In the genomic region with DNA sequence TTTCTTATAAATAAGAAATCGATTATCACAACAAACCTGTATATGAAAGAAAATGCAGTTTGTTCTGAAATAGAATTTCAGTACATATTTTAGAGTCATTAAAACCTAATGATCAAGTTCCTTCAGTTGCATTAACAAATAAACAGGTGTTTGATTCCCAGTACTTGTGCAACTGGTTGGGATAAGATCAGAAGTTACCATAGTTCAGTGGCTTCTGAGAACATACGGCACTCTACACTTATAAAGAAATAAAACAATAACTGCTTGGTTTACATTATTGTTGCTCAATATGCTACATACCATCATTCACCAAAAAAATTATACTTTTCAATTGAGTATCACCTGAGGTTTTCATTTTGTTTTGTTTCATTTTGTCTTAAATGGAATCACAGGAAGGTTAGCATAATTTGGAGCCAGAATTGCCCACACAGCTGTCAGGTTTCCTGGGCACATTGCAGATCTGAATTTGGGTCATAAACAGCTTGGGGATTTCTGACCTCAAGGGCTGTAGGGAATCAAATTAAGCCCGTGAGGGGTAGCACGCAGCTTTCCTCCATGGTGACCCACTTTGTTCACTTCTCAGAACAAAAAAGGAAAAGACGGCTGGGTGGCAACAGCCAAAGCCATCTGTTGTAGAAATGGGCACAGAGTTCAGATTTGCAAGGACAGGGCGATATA, we compare ENCODE assay signal across 28 cellular contexts. TPM values are rescaled to one million over a fixed set of nuclear protein-coding genes. Genes with fewer than 3 reads are reported as not detected.
DNase-seq lines count a peak whose midpoint lies in the region; ATAC-seq lines count a peak whose summit lies in the region.
"Had no signal": no experiment of that assay in that cellular context is flagged by ENCODE, and none has a peak within 500 bp of the region (broad histone marks: within the 10 kb centered on the region; RNA-seq: fewer than 3 reads in every experiment).

No MANE protein-coding gene starts in this region.

- no peak overlapping the region for H3K23ac ChIP-seq in mesenchymal stem cell (ENCODE audit: low read length in 2 of 2)

- H3K14ac ChIP-seq in mesenchymal stem cell (ENCODE audit: low read length in 2 of 2) = no peak overlapping the region

- H3K27me3 Mint-ChIP-seq in activated CD4-positive, alpha-beta memory T cell treated with anti-CD3 and anti-CD28 coated beads for 36 hours = no peaks in the 10 kb centered on the region
- no peaks in the 10 kb centered on the region for H3K27me3 Mint-ChIP-seq in activated naive CD4-positive, alpha-beta T cell treated with anti-CD3 and anti-CD28 coated beads for 36 hours (ENCODE audit: low read depth)
- H3K27me3 Mint-ChIP-seq: natural killer cell treated with Interleukin-12 subunit alpha and Interleukin-12 subunit beta and Interleukin-15 and Interleukin-18, amount 100 ng/mL, for 72 hours; stimulated activated naive CD8-positive, alpha-beta T cell treated with anti-CD3 and anti-CD28 coated beads, Interleukin-15, amount 100 ng/mL, for 72 hours had no signal

- H3K79me1 ChIP-seq in mesenchymal stem cell (replicated peaks; ENCODE audit: low read length, poor library complexity, severe bottlenecking) = no peaks in the 10 kb centered on the region

- no peaks in the 10 kb centered on the region for H3K36me3 ChIP-seq in mesenchymal stem cell (ENCODE audit: control insufficient read depth in 1 of 2, insufficient read depth in 2 of 2, low read depth in 1 of 2, low read length in 2 of 2)
- H3K36me3 ChIP-seq: esophagus squamous epithelium, MG63, ovary, tibial nerve had no signal

- H3K18ac ChIP-seq in mesenchymal stem cell (ENCODE audit: low read depth in 1 of 2, low read length in 2 of 2) = no peak overlapping the region

- H2BK12ac ChIP-seq in mesenchymal stem cell (ENCODE audit: low read length in 2 of 2) = no peak overlapping the region

- H4K8ac ChIP-seq in mesenchymal stem cell (ENCODE audit: low read length) = no peak overlapping the region

- no peak overlapping the region for H3K9ac ChIP-seq in mesenchymal stem cell (ENCODE audit: low read length)
- H3K9ac ChIP-seq: GM23248 had no signal

- H3K4me3 ChIP-seq in mesenchymal stem cell (ENCODE audit: insufficient read depth in 1 of 2, low read depth in 1 of 2, low read length in 2 of 2) = no peak overlapping the region
- H3K4me3 ChIP-seq: coronary artery, esophagus squamous epithelium, GM23248, K562, MG63, ovary, tibial nerve had no signal

- no peaks in the 10 kb centered on the region for H3K9me3 Mint-ChIP-seq in activated CD4-positive, alpha-beta memory T cell treated with anti-CD3 and anti-CD28 coated beads for 36 hours
- H3K9me3 Mint-ChIP-seq in stimulated activated effector memory CD8-positive, alpha-beta T cell treated with anti-CD3 and anti-CD28 coated beads, Interleukin-12 subunit alpha, Interleukin-12 subunit beta, amount 100 ng/mL, for 72 hours = no peaks in the 10 kb centered on the region
- H3K9me3 Mint-ChIP-seq in activated naive CD4-positive, alpha-beta T cell treated with anti-CD3 and anti-CD28 coated beads for 36 hours = no peaks in the 10 kb centered on the region
- H3K9me3 Mint-ChIP-seq: HFFc6; immature natural killer cell; natural killer cell treated with Interleukin-12 subunit alpha and Interleukin-12 subunit beta and Interleukin-15 and Interleukin-18, amount 100 ng/mL, for 72 hours; stimulated activated naive CD8-positive, alpha-beta T cell treated with anti-CD3 and anti-CD28 coated beads, Interleukin-15, amount 100 ng/mL, for 72 hours; T-helper 1 cell treated with Interleukin-12 subunit alpha and Interleukin-12 subunit beta and Interleukin-4 antibody, amounts not matched to agents 30 μg/mL and 1 μg/mL, for 36 hours had no signal

- no peaks in the 10 kb centered on the region for H3K9me3 ChIP-seq in mesenchymal stem cell (ENCODE audit: control insufficient read depth, low read length)
- H3K9me3 ChIP-seq: esophagus squamous epithelium, MG63, ovary, tibial nerve had no signal

- H3K4ac ChIP-seq in mesenchymal stem cell (ENCODE audit: low read depth in 1 of 2, low read length in 2 of 2) = no peak overlapping the region

- H2AK5ac ChIP-seq in mesenchymal stem cell (ENCODE audit: low read length, severe bottlenecking) = peak overlapping the region; percentile 8

- H2BK5ac ChIP-seq in mesenchymal stem cell (ENCODE audit: low read depth, low read length, poor library complexity, severe bottlenecking) = no peak overlapping the region

- 82% methylated on average over 3 of the region's 6 CpGs for WGBS in mesenchymal stem cell

- peak overlapping the region; percentile 40 for H3K4me3 Mint-ChIP-seq in activated CD4-positive, alpha-beta memory T cell treated with anti-CD3 and anti-CD28 coated beads for 36 hours
- H3K4me3 Mint-ChIP-seq in stimulated activated effector memory CD8-positive, alpha-beta T cell treated with anti-CD3 and anti-CD28 coated beads, Interleukin-12 subunit alpha, Interleukin-12 subunit beta, amount 100 ng/mL, for 72 hours = peak overlapping the region; percentile 33
- H3K4me3 Mint-ChIP-seq in activated naive CD4-positive, alpha-beta T cell treated with anti-CD3 and anti-CD28 coated beads for 36 hours = no peak overlapping the region
- H3K4me3 Mint-ChIP-seq: HFFc6; immature natural killer cell; natural killer cell treated with Interleukin-12 subunit alpha and Interleukin-12 subunit beta and Interleukin-15 and Interleukin-18, amount 100 ng/mL, for 72 hours; stimulated activated naive CD8-positive, alpha-beta T cell treated with anti-CD3 and anti-CD28 coated beads, Interleukin-15, amount 100 ng/mL, for 72 hours; T-helper 1 cell treated with Interleukin-12 subunit alpha and Interleukin-12 subunit beta and Interleukin-4 antibody, amounts not matched to agents 30 μg/mL and 1 μg/mL, for 36 hours had no signal

- no peak overlapping the region for H3K4me2 ChIP-seq in mesenchymal stem cell (ENCODE audit: low read length, poor library complexity, severe bottlenecking)

- no peak for ATAC-seq in stimulated activated effector memory CD8-positive, alpha-beta T cell treated with anti-CD3 and anti-CD28 coated beads, Interleukin-12 subunit alpha, Interleukin-12 subunit beta, amount 100 ng/mL, for 72 hours
- ATAC-seq: K562; left lobe of liver; natural killer cell treated with Interleukin-12 subunit alpha and Interleukin-12 subunit beta and Interleukin-15 and Interleukin-18, amount 100 ng/mL, for 72 hours; sciatic nerve; stimulated activated naive CD8-positive, alpha-beta T cell treated with anti-CD3 and anti-CD28 coated beads, Interleukin-15, amount 100 ng/mL, for 72 hours had no signal

- H3K27ac ChIP-seq in mesenchymal stem cell (ENCODE audit: low read length, poor library complexity, severe bottlenecking) = no peak overlapping the region
- H3K27ac ChIP-seq: coronary artery, esophagus squamous epithelium, GM23248, ovary, tibial nerve had no signal

- H3K27ac Mint-ChIP-seq in activated CD4-positive, alpha-beta memory T cell treated with anti-CD3 and anti-CD28 coated beads for 36 hours = peak overlapping the region; percentile 42
- peak overlapping the region; percentile 40 for H3K27ac Mint-ChIP-seq in stimulated activated effector memory CD8-positive, alpha-beta T cell treated with anti-CD3 and anti-CD28 coated beads, Interleukin-12 subunit alpha, Interleukin-12 subunit beta, amount 100 ng/mL, for 72 hours
- no peak overlapping the region for H3K27ac Mint-ChIP-seq in activated naive CD4-positive, alpha-beta T cell treated with anti-CD3 and anti-CD28 coated beads for 36 hours
- H3K27ac Mint-ChIP-seq: HFFc6; immature natural killer cell; stimulated activated naive CD8-positive, alpha-beta T cell treated with anti-CD3 and anti-CD28 coated beads, Interleukin-15, amount 100 ng/mL, for 72 hours; T-helper 1 cell treated with Interleukin-12 subunit alpha and Interleukin-12 subunit beta and Interleukin-4 antibody, amounts not matched to agents 30 μg/mL and 1 μg/mL, for 36 hours had no signal

- peak; percentile 33 for DNase-seq in NCI-H524 treated with DMSO at 0.1 percent for 48 hours (lab: John Stamatoyannopoulos, UW)
- DNase-seq in activated CD4-positive, alpha-beta memory T cell treated with anti-CD3 and anti-CD28 coated beads for 36 hours = no peak
- no peak for DNase-seq in mesenchymal stem cell
- DNase-seq in stimulated activated effector memory CD8-positive, alpha-beta T cell treated with anti-CD3 and anti-CD28 coated beads, Interleukin-12 subunit alpha, Interleukin-12 subunit beta, amount 100 ng/mL, for 72 hours (ENCODE audit: low spot score in 2 of 2) = no peak
- no peak for DNase-seq in activated naive CD4-positive, alpha-beta T cell treated with anti-CD3 and anti-CD28 coated beads for 36 hours
- no peak for DNase-seq in activated CD8-positive, alpha-beta memory T cell treated with anti-CD3 and anti-CD28 coated beads for 24 hours
- DNase-seq in SHP77 treated with DMSO at 0.1 percent for 48 hours (lab: John Stamatoyannopoulos, UW) = no peak
- DNase-seq: activated CD4-positive, alpha-beta T cell treated with anti-CD3 and anti-CD28 coated beads for 48 hours; esophagus squamous epithelium; GF-D8; GM23248; HFFc6; hippocampal formation; immature natural killer cell; MG63; midbrain; NCI-H1436; NCI-H446 treated with DMSO at 0.1 percent for 48 hours; ovary; stimulated activated CD4-positive, alpha-beta T cell treated with anti-CD3 and anti-CD28 coated beads, Interleukin-15, amount 100 ng/mL, for 24 hours; stimulated activated naive CD8-positive, alpha-beta T cell treated with anti-CD3 and anti-CD28 coated beads, Interleukin-15, amount 100 ng/mL, for 72 hours had no signal

- H2AFZ ChIP-seq in mesenchymal stem cell (ENCODE audit: low read depth, low read length) = no peak overlapping the region
- H2AFZ ChIP-seq: GM23248 had no signal

- peaks cover 17% of the 10 kb centered on the region for H3K4me1 Mint-ChIP-seq in activated CD4-positive, alpha-beta memory T cell treated with anti-CD3 and anti-CD28 coated beads for 36 hours (ENCODE audit: low read depth)
- H3K4me1 Mint-ChIP-seq in stimulated activated effector memory CD8-positive, alpha-beta T cell treated with anti-CD3 and anti-CD28 coated beads, Interleukin-12 subunit alpha, Interleukin-12 subunit beta, amount 100 ng/mL, for 72 hours = peaks cover 13% of the 10 kb centered on the region
- peaks cover 16% of the 10 kb centered on the region for H3K4me1 Mint-ChIP-seq in activated naive CD4-positive, alpha-beta T cell treated with anti-CD3 and anti-CD28 coated beads for 36 hours (ENCODE audit: low read depth)

- CTCF ChIA-PET in activated CD4-positive, alpha-beta memory T cell treated with anti-CD3 and anti-CD28 coated beads for 36 hours (lab: Charles Lee) = interaction anchor here (0.9 kb wide), 1 partner anchor 47 kb away, joined by 4 read pairs; no protein-coding TSS in a partner anchor
- CTCF ChIA-PET in activated naive CD4-positive, alpha-beta T cell treated with anti-CD3 and anti-CD28 coated beads for 36 hours (lab: Charles Lee) = interaction anchor here (1.4 kb wide), 1 partner anchor 47 kb away, joined by 6 read pairs; no protein-coding TSS in a partner anchor

- no peak overlapping the region for H4K91ac ChIP-seq in mesenchymal stem cell (ENCODE audit: low read length)

- H3K4me1 ChIP-seq in mesenchymal stem cell (ENCODE audit: control insufficient read depth, insufficient read depth, low read depth, low read length) = no peaks in the 10 kb centered on the region

- H2BK120ac ChIP-seq in mesenchymal stem cell (ENCODE audit: low read depth, low read length) = no peak overlapping the region

- no peaks in the 10 kb centered on the region for H3K36me3 Mint-ChIP-seq in activated CD4-positive, alpha-beta memory T cell treated with anti-CD3 and anti-CD28 coated beads for 36 hours
- H3K36me3 Mint-ChIP-seq in stimulated activated effector memory CD8-positive, alpha-beta T cell treated with anti-CD3 and anti-CD28 coated beads, Interleukin-12 subunit alpha, Interleukin-12 subunit beta, amount 100 ng/mL, for 72 hours = no peaks in the 10 kb centered on the region
- no peaks in the 10 kb centered on the region for H3K36me3 Mint-ChIP-seq in activated naive CD4-positive, alpha-beta T cell treated with anti-CD3 and anti-CD28 coated beads for 36 hours (ENCODE audit: low read depth)
- H3K36me3 Mint-ChIP-seq: immature natural killer cell; natural killer cell treated with Interleukin-12 subunit alpha and Interleukin-12 subunit beta and Interleukin-15 and Interleukin-18, amount 100 ng/mL, for 72 hours had no signal

- H3K27me3 ChIP-seq in mesenchymal stem cell (ENCODE audit: control insufficient read depth in 1 of 2, insufficient read depth in 1 of 2, low read length in 2 of 2) = peaks cover 6 to 10% of the 10 kb centered on the region in 2 experiments
- H3K27me3 ChIP-seq: esophagus squamous epithelium, MG63, ovary, tibial nerve had no signal

- intact Hi-C loops in activated CD4-positive, alpha-beta memory T cell treated with anti-CD3 and anti-CD28 coated beads for 36 hours (cut with micrococcal nuclease) = no loop called here
- intact Hi-C loops in activated naive CD4-positive, alpha-beta T cell treated with anti-CD3 and anti-CD28 coated beads for 36 hours (cut with micrococcal nuclease) = no loop called here

- POLR2A ChIA-PET in activated CD4-positive, alpha-beta memory T cell treated with anti-CD3 and anti-CD28 coated beads for 36 hours (lab: Charles Lee) = no interaction called here

- H2BK15ac ChIP-seq in mesenchymal stem cell (ENCODE audit: low read depth, poor library complexity, severe bottlenecking) = no peak overlapping the region

RNA-seq across cellular contexts. Expression of a gene that starts 14.9 kb away (rescaled TPM):
- 10 to 100 TPM; 23.9 to 25.1 TPM for total RNA-seq in activated CD4-positive, alpha-beta memory T cell treated with anti-CD3 and anti-CD28 coated beads for 36 hours
- polyA plus RNA-seq in mesenchymal stem cell (2013, experiment 1 of 2) = 34.1 TPM
- 35.7 TPM for polyA plus RNA-seq in mesenchymal stem cell (2013, experiment 2 of 2)
- 10 to 100 TPM; 21.6 to 22.5 TPM for total RNA-seq in activated naive CD4-positive, alpha-beta T cell treated with anti-CD3 and anti-CD28 coated beads for 36 hours
